In the genomic region with DNA sequence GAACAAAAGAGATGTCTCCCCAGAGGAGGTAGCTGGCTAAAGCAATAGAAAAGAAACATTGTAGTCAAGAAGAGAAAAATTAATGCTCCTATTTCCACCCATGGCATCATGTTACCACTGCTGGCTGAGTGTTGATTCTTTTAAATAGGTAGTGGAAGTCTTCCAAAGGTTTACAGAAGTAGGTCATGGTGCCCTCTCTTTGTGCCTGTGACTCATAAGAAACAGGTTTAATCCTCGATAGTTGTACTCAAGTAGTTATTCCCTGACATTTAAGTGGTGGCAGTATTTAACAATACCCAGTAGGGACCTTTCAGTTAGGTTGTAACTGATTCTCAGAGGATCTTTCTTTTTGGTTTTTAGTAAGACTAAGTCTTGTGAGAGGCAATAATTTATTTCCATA, we compare ENCODE assay signal across 17 cellular contexts.
A peak's percentile ranks its signal among the peaks of the same experiment; 100 is the strongest.
DNase-seq lines count a peak whose midpoint lies in the region; ATAC-seq, FAIRE-seq and TF ChIP-seq lines count a peak whose summit lies in the region.
"Had no signal": no experiment of that assay in that cellular context is flagged by ENCODE, and none has a peak within 500 bp of the region (broad histone marks: within the 10 kb centered on the region; RNA-seq: fewer than 3 reads in every experiment).

No MANE protein-coding gene starts in this region.

- H3K9me3 Mint-ChIP-seq in naive thymus-derived CD4-positive, alpha-beta T cell = peaks cover 0 to 2% (median 0%) of the 10 kb centered on the region in 11 donors
- H3K9me3 Mint-ChIP-seq: CD8-positive, alpha-beta memory T cell had no signal

- H3K36me3 Mint-ChIP-seq in naive thymus-derived CD4-positive, alpha-beta T cell = no peaks in the 10 kb centered on the region
- H3K36me3 Mint-ChIP-seq: CD8-positive, alpha-beta memory T cell had no signal

- no peaks in the 10 kb centered on the region for H3K9me3 ChIP-seq in RWPE2 (ENCODE audit: severe bottlenecking)
- H3K9me3 ChIP-seq in spleen = no peaks in the 10 kb centered on the region
- no peaks in the 10 kb centered on the region for H3K9me3 ChIP-seq in naive thymus-derived CD4-positive, alpha-beta T cell (ENCODE audit: control insufficient read depth in 2 of 3, low read length in 3 of 3)
- H3K9me3 ChIP-seq: BLaER1, SJCRH30 had no signal

- H3K27ac Mint-ChIP-seq in naive thymus-derived CD4-positive, alpha-beta T cell = no peak overlapping the region
- H3K27ac Mint-ChIP-seq: CD8-positive, alpha-beta memory T cell had no signal

- CTCF ChIA-PET in naive thymus-derived CD4-positive, alpha-beta T cell (lab: Charles Lee) = no interaction called here

- POLR2A ChIA-PET in naive thymus-derived CD4-positive, alpha-beta T cell (lab: Charles Lee) = no interaction called here

- no peak for TF ChIP-seq POLR2A in spleen (IDR thresholded peaks at IDR 0.05)

- H3K4me3 ChIP-seq in RWPE2 (ENCODE audit: severe bottlenecking) = no peak overlapping the region
- H3K4me3 ChIP-seq in spleen = no peak overlapping the region
- H3K4me3 ChIP-seq in naive thymus-derived CD4-positive, alpha-beta T cell (ENCODE audit: low read length) = no peak overlapping the region
- H3K4me3 ChIP-seq: BLaER1, SJCRH30 had no signal

- DNase-seq in DMS53 (lab: John Stamatoyannopoulos, UW) = peak; percentile 6
- DNase-seq in DMS53 treated with DMSO at 0.1 percent for 48 hours (lab: John Stamatoyannopoulos, UW; ENCODE audit: unreplicated experiment) = no peak
- DNase-seq in RWPE2 (ENCODE audit: low spot score) = no peak
- DNase-seq in kidney tubule cell (ENCODE audit: low spot score) = peak; percentile 15
- DNase-seq in urothelium cell line (ENCODE audit: low spot score) = peak; percentile 0
- DNase-seq in KBM-7 = no peak
- no peak for DNase-seq in spleen
- DNase-seq in naive thymus-derived CD4-positive, alpha-beta T cell = no peak
- DNase-seq: CD8-positive, alpha-beta memory T cell; EL; NCI-H1930; NCI-H526 treated with DMSO at 0.1 percent for 48 hours; SJCRH30 had no signal

- H3K4me1 ChIP-seq in RWPE2 (ENCODE audit: insufficient read depth, poor library complexity, severe bottlenecking) (no peaks in the 10 kb centered on the region), spleen (no peaks in the 10 kb centered on the region)
- H3K4me1 ChIP-seq in naive thymus-derived CD4-positive, alpha-beta T cell (ENCODE audit: control insufficient read depth in 2 of 2, insufficient read depth in 2 of 2, low read length in 2 of 2) = no peaks in the 10 kb centered on the region
- H3K4me1 ChIP-seq: BLaER1, SJCRH30 had no signal

- in situ Hi-C loops in KBM-7 (cut with MboI; ENCODE audit: low pct_unique_long_range_greater_than_20kb, low sequenced_read_pairs) = no loop called here

- no peaks in the 10 kb centered on the region for H3K4me1 Mint-ChIP-seq in naive thymus-derived CD4-positive, alpha-beta T cell
- H3K4me1 Mint-ChIP-seq: CD8-positive, alpha-beta memory T cell had no signal

- WGBS in spleen, 5 donors = 57 to 83% (median 64%) methylated on average over 1 of the region's 1 CpG

- FAIRE-seq in urothelium cell line (lab: Jason Lieb, UNC) = no peak
- FAIRE-seq: H54 had no signal

- H3K27me3 ChIP-seq in RWPE2 (ENCODE audit: insufficient read depth, poor library complexity, severe bottlenecking) (no peaks in the 10 kb centered on the region), spleen (replicated peaks in 1 of 7) (no peaks in the 10 kb centered on the region)
- H3K27me3 ChIP-seq in naive thymus-derived CD4-positive, alpha-beta T cell (ENCODE audit: control insufficient read depth in 2 of 2, insufficient read depth in 2 of 2, low read length in 2 of 2) = no peaks in the 10 kb centered on the region
- H3K27me3 ChIP-seq: BLaER1, SJCRH30 had no signal

- H3K27me3 Mint-ChIP-seq in naive thymus-derived CD4-positive, alpha-beta T cell = no peaks in the 10 kb centered on the region
- H3K27me3 Mint-ChIP-seq: CD8-positive, alpha-beta memory T cell had no signal

- H3K4me3 Mint-ChIP-seq in naive thymus-derived CD4-positive, alpha-beta T cell = no peak overlapping the region
- H3K4me3 Mint-ChIP-seq: CD8-positive, alpha-beta memory T cell had no signal

- H3K36me3 ChIP-seq in RWPE2 (ENCODE audit: low read depth) = no peaks in the 10 kb centered on the region
- H3K36me3 ChIP-seq in spleen = no peaks in the 10 kb centered on the region
- no peaks in the 10 kb centered on the region for H3K36me3 ChIP-seq in naive thymus-derived CD4-positive, alpha-beta T cell (ENCODE audit: control insufficient read depth in 2 of 3, insufficient read depth in 3 of 3, low read length in 3 of 3)
- H3K36me3 ChIP-seq: BLaER1, SJCRH30 had no signal

- TF ChIP-seq CTCF in RWPE2 (IDR thresholded peaks at IDR 0.05; ENCODE audit: poor library complexity, severe bottlenecking) (no peak), spleen (IDR thresholded peaks at IDR 0.05 in 8 of 11, conservative IDR thresholded peaks at IDR 0.05 in 3 of 11) (no peak)

- no peak overlapping the region for H3K27ac ChIP-seq in RWPE2 (ENCODE audit: poor library complexity, severe bottlenecking)
- H3K27ac ChIP-seq in spleen = no peak overlapping the region
- no peak overlapping the region for H3K27ac ChIP-seq in naive thymus-derived CD4-positive, alpha-beta T cell (ENCODE audit: low read depth, low read length)
- H3K27ac ChIP-seq: 22Rv1, BLaER1, SJCRH30 had no signal

- ATAC-seq in RWPE2 (ENCODE audit: low read depth) = 0 out of 3 replicates have a peak, but pooled peaks have one; percentile 38
- ATAC-seq in naive thymus-derived CD4-positive, alpha-beta T cell = no peak
- ATAC-seq: Panc1 had no signal

- intact Hi-C loops in spleen (cut with DNase I; ENCODE audit: low total_unique reads) = no loop called here
- intact Hi-C loops in naive thymus-derived CD4-positive, alpha-beta T cell (cut with micrococcal nuclease) = no loop called here

Comparison
In these comparisons a context has a peak if more than half of its experiments do, and no peak if none do; other contexts are left out.
1. DNase-seq: peak in DMS53 (single experiment), kidney tubule cell (single experiment) and urothelium cell line (single experiment); none in DMS53 treated with DMSO at 0.1 percent for 48 hours (single experiment), RWPE2 (single experiment), KBM-7 (single experiment), spleen (single experiment) and naive thymus-derived CD4-positive, alpha-beta T cell (0 of 9).